Comparison of ENCODE assay signal across 16 cellular contexts in the genomic region with DNA sequence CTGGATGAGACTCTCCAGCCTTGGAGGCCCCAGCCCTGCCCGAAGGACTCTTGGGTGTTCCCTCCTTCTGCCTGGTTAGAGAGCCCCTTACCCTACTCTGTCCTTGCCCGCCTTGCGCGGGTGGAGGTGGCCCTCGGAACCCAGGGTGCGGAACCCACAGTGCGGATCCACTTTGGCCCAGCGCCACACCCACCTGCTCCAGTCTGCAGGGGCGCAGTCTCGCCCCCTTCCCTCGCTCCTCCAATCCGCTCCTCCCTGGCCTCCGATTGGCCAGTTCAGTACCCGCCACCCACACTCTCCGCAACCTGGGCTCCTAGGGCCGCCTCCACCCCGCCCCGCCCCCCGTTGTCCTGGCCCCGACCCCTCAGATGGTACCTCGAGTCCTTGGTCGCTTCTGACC. TPM values are rescaled to one million over a fixed set of nuclear protein-coding genes. Genes with fewer than 3 reads are reported as not detected.
DNase-seq lines count a peak whose midpoint lies in the region; ATAC-seq and TF ChIP-seq lines count a peak whose summit lies in the region.
"Had no signal": no experiment of that assay in that cellular context is flagged by ENCODE, and none has a peak within 500 bp of the region (broad histone marks: within the 10 kb centered on the region; RNA-seq: fewer than 3 reads in every experiment).

No MANE protein-coding gene starts in this region.

- H3K9me2 ChIP-seq in PC-3 (replicated peaks; ENCODE audit: low read length): no peaks in the 10 kb centered on the region

- peak overlapping the region; percentile 29 for H4K8ac ChIP-seq in neuronal stem cell (ENCODE audit: low read depth, low read length)

- CTCF ChIA-PET in PC-3 (lab: Charles Lee): no interaction called here

- ATAC-seq in PC-3 (no peak), GM19467 (IDR thresholded peaks at IDR 0.05; ENCODE audit: unreplicated experiment) (no peak)

- H3K27me3 ChIP-seq in PC-3 (ENCODE audit: low read length) (no peaks in the 10 kb centered on the region), esophagus squamous epithelium (no peaks in the 10 kb centered on the region), neuronal stem cell (ENCODE audit: control insufficient read depth in 3 of 3, insufficient read depth in 3 of 3, low read depth in 1 of 3, low read length in 3 of 3) (peaks cover 0 to 4% (median 0%) of the 10 kb centered on the region in 3 experiments)

- H3K9me3 ChIP-seq in PC-3 (ENCODE audit: low read length) (no peaks in the 10 kb centered on the region), esophagus squamous epithelium (no peaks in the 10 kb centered on the region), neuronal stem cell (replicated peaks in 1 of 2; ENCODE audit: control insufficient read depth in 2 of 2, insufficient read depth in 1 of 2, low read depth in 1 of 2, low read length in 2 of 2) (no peaks in the 10 kb centered on the region)

- peaks cover 66% of the 10 kb centered on the region for H3K79me2 ChIP-seq in PC-3 (ENCODE audit: low read length)

- H3K79me1 ChIP-seq in neuronal stem cell (ENCODE audit: low read depth, low read length): peaks cover 4% of the 10 kb centered on the region

- no peak overlapping the region for H2AK5ac ChIP-seq in neuronal stem cell (ENCODE audit: low read depth, low read length)

- no peak for TF ChIP-seq POLR2A in esophagus squamous epithelium (IDR thresholded peaks at IDR 0.05)

- intact Hi-C loops in PC-3 (cut with micrococcal nuclease) (loop anchor here (10.0 kb wide), 1 partner anchor 131 kb away; a partner anchor contains a TSS), esophagus squamous epithelium (cut with DNase I) (no loop called here)

- POLR2A ChIA-PET in PC-3 (lab: Charles Lee; ENCODE audit: unreplicated experiment): no interaction called here

- H3K4me2 ChIP-seq in PC-3 (ENCODE audit: low read length): peak overlapping the region; percentile 99
- peak overlapping the region; percentile 45 for H3K4me2 ChIP-seq in neuronal stem cell (ENCODE audit: insufficient read depth, low read length, poor library complexity, severe bottlenecking)

- peak overlapping the region; percentile 92 for H3K4me3 ChIP-seq in PC-3 (ENCODE audit: low read length)
- peak overlapping the region; percentile 83 to 95 (median 87) for H3K4me3 ChIP-seq in esophagus squamous epithelium
- peak overlapping the region in 1 of 2 donors; percentile 19 for H3K4me3 ChIP-seq in neuronal stem cell (ENCODE audit: low read length in 2 of 2)

- no peak overlapping the region for H4K91ac ChIP-seq in neuronal stem cell (ENCODE audit: low read depth, low read length, poor library complexity)

- H3K36me3 ChIP-seq in PC-3 (ENCODE audit: low read depth, low read length) (peaks cover 39% of the 10 kb centered on the region), esophagus squamous epithelium (peaks cover 25 to 55% (median 32%) of the 10 kb centered on the region in 3 donors), neuronal stem cell (replicated peaks in 1 of 2; ENCODE audit: control insufficient read depth in 2 of 2, insufficient read depth in 2 of 2, low read length in 2 of 2) (peaks cover 2 to 26% of the 10 kb centered on the region in 2 donors)

- no TSS peak for BruUV-seq in PC-3 (replicated peaks; lab: Mats Ljungman, UMichigan)

- H2AFZ ChIP-seq in PC-3 (ENCODE audit: low read length) (no peak overlapping the region), neuronal stem cell (ENCODE audit: low read length) (no peak overlapping the region)

- H3K27ac ChIP-seq in PC-3 (ENCODE audit: low read length) (peak overlapping the region; percentile 69), esophagus squamous epithelium (peak overlapping the region; percentile 93 to 100 (median 98)), neuronal stem cell (replicated peaks; ENCODE audit: low read length) (no peak overlapping the region)

- peaks cover 27% of the 10 kb centered on the region for H3K4me1 ChIP-seq in PC-3 (ENCODE audit: insufficient read depth, low read length)
- peaks cover 25 to 67% (median 28%) of the 10 kb centered on the region in 3 donors for H3K4me1 ChIP-seq in esophagus squamous epithelium
- H3K4me1 ChIP-seq in neuronal stem cell (ENCODE audit: control insufficient read depth in 2 of 2, insufficient read depth in 1 of 2, low read depth in 1 of 2, low read length in 2 of 2): peaks cover 9 to 18% of the 10 kb centered on the region in 2 donors

- no peak overlapping the region for H3K14ac ChIP-seq in neuronal stem cell (ENCODE audit: low read length)

- H3F3A ChIP-seq in PC-3 (ENCODE audit: low read length, unreplicated experiment): no peaks in the 10 kb centered on the region

- no peak overlapping the region for H2BK5ac ChIP-seq in neuronal stem cell (ENCODE audit: low read length)

- DNase-seq in D341Med (ENCODE audit: low spot score): peak; percentile 14
- DNase-seq in PC-3: no peak
- DNase-seq in esophagus squamous epithelium (lab: John Stamatoyannopoulos, UW): no peak
- DNase-seq in neuronal stem cell (ENCODE audit: low spot score): peak; percentile 37
- DNase-seq in effector CD8-positive, alpha-beta T cell (lab: John Stamatoyannopoulos, UW): no peak
- no peak for DNase-seq in activated gamma-delta T cell (lab: John Stamatoyannopoulos, UW)
- no peak for DNase-seq in stimulated activated CD4-positive, alpha-beta T cell treated with anti-CD3 and anti-CD28 coated beads, Interleukin-4, amount 100 ng/mL, for 24 hours
- DNase-seq: activated CD4-positive, alpha-beta memory T cell treated with anti-CD3 and anti-CD28 coated beads, Interleukin-2, amount 10 ng/mL, durations not matched to agents 7 days and 5 days; NCI-H1092 treated with DMSO at 0.1 percent for 48 hours had no signal

- TF ChIP-seq CTCF in PC-3 (conservative IDR thresholded peaks at IDR 0.05; ENCODE audit: low read depth, low read length) (no peak), esophagus squamous epithelium (IDR thresholded peaks at IDR 0.05) (no peak)

- H4K20me1 ChIP-seq in PC-3 (ENCODE audit: low read length): peaks cover 4% of the 10 kb centered on the region; the same call in 1 of the 2 replicates

- WGBS in esophagus squamous epithelium, 2 donors: 51 to 60% methylated on average over 8 to 10 of the region's 22 CpGs
- no CpG with 5 or more reads among the region's 22 CpGs for WGBS in neuronal stem cell (ENCODE audit: extremely low coverage in 2 of 2, insufficient read length in 2 of 2, insufficient replicate concordance in 1 of 2), 2 donors

- H3K9ac ChIP-seq in PC-3 (ENCODE audit: low read length): peak overlapping the region; percentile 5; the same call in 1 of the 2 replicates
- peak overlapping the region; percentile 63 for H3K9ac ChIP-seq in neuronal stem cell (ENCODE audit: low read depth, low read length, poor library complexity)

- H3K4ac ChIP-seq in neuronal stem cell (ENCODE audit: low read length): no peak overlapping the region

- H2BK12ac ChIP-seq in neuronal stem cell (ENCODE audit: low read length): no peak overlapping the region

- H2BK120ac ChIP-seq in neuronal stem cell (ENCODE audit: low read depth, low read length): no peak overlapping the region

- H3K23ac ChIP-seq in neuronal stem cell (ENCODE audit: low read depth, low read length, poor library complexity): peak overlapping the region; percentile 39

- H2BK15ac ChIP-seq in neuronal stem cell (ENCODE audit: low read length): no peak overlapping the region

- H3K18ac ChIP-seq in neuronal stem cell (ENCODE audit: low read length): peak overlapping the region; percentile 90

RNA-seq across cellular contexts. Expression of a gene that starts 2.4 kb away (rescaled TPM):
- 307 and 407 TPM in 2 replicates for total RNA-seq in PC-3 (2014; rRNA removed)
- 100 to 1,000 TPM; 225 to 696 (median 354) TPM for total RNA-seq in esophagus squamous epithelium
- 35.4 TPM for polyA plus RNA-seq in neuronal stem cell (2013, experiment 1 of 2)
- polyA plus RNA-seq in neuronal stem cell (2013, experiment 2 of 2): 33.4 TPM

RNA-seq across cellular contexts. Expression of a gene that starts 14.1 kb away (rescaled TPM):
- total RNA-seq in PC-3 (2014; rRNA removed) (not detected in 2 replicates), esophagus squamous epithelium (not detected)
- polyA plus RNA-seq in neuronal stem cell (2013, experiment 1 of 2): 0.06 TPM
- polyA plus RNA-seq in neuronal stem cell (2013, experiment 2 of 2): not detected
- total RNA-seq: activated CD4-positive, alpha-beta memory T cell treated with anti-CD3 and anti-CD28 coated beads, Interleukin-2, amount 10 ng/mL, durations not matched to agents 7 days and 5 days; fibroblast of lung; HT1080; NCI-H460; RPMI7951; subcutaneous adipose tissue; T-helper 1 cell treated with Interleukin-12 subunit alpha and Interleukin-12 subunit beta and Interleukin-4 antibody, amounts not matched to agents 30 ng/mL and 1 ng/mL, for 36 hours had no signal
- polyA plus RNA-seq: fibroblast of lung had no signal

RNA-seq across cellular contexts. Expression of a gene that starts 49.8 kb away (rescaled TPM):
- total RNA-seq in PC-3 (2014; rRNA removed) (22.3 and 33.2 TPM in 2 replicates), esophagus squamous epithelium (10 to 100 TPM; 20.4 to 39.3 (median 26.9) TPM)
- polyA plus RNA-seq in neuronal stem cell (2013, experiment 1 of 2): 16.9 TPM
- polyA plus RNA-seq in neuronal stem cell (2013, experiment 2 of 2): 16.0 TPM

Comparison
In these comparisons a context has a peak if more than half of its experiments do, and no peak if none do; other contexts are left out.
1. DNase-seq: peak in D341Med (single experiment) and neuronal stem cell (single experiment); none in PC-3 (single experiment), esophagus squamous epithelium (single experiment), effector CD8-positive, alpha-beta T cell (single experiment), activated gamma-delta T cell (single experiment) and stimulated activated CD4-positive, alpha-beta T cell treated with anti-CD3 and anti-CD28 coated beads, Interleukin-4, amount 100 ng/mL, for 24 hours (single experiment).